ENCODE assay signal across 36 cellular contexts in genomic region chr10:13515467-13515866, GRCh38. TPM values are rescaled to one million over a fixed set of nuclear protein-coding genes. Genes with fewer than 3 reads are reported as not detected.
"Had no signal": no experiment of that assay in that cellular context is flagged by ENCODE, and none has a peak within 500 bp of the region (broad histone marks: within the 10 kb centered on the region; RNA-seq: fewer than 3 reads in every experiment).

No MANE protein-coding gene starts in this region.

- H3K9me3 Mint-ChIP-seq: activated CD4-positive, alpha-beta memory T cell treated with anti-CD3 and anti-CD28 coated beads, Interleukin-2, amount 10 ng/mL, durations not matched to agents 7 days and 5 days; activated naive CD4-positive, alpha-beta T cell treated with anti-CD3 and anti-CD28 coated beads, Interleukin-2, amount 10 ng/mL, durations not matched to agents 7 days and 5 days; activated naive CD8-positive, alpha-beta T cell treated with anti-CD3 and anti-CD28 coated beads, Interleukin-2, amount 50 U/mL, for 24 hours; brain had no signal

- H3K27ac Mint-ChIP-seq: activated CD4-positive, alpha-beta memory T cell treated with anti-CD3 and anti-CD28 coated beads, Interleukin-2, amount 10 ng/mL, durations not matched to agents 7 days and 5 days; activated CD8-positive, alpha-beta memory T cell treated with anti-CD3 and anti-CD28 coated beads, Interleukin-2, amount 10 ng/mL, durations not matched to agents 7 days and 5 days; activated naive CD4-positive, alpha-beta T cell treated with anti-CD3 and anti-CD28 coated beads, Interleukin-2, amount 10 ng/mL, durations not matched to agents 7 days and 5 days; activated naive CD8-positive, alpha-beta T cell; activated naive CD8-positive, alpha-beta T cell treated with anti-CD3 and anti-CD28 coated beads, Interleukin-2, amount 50 U/mL, for 24 hours; brain had no signal

- H3K36me3 Mint-ChIP-seq: activated CD8-positive, alpha-beta memory T cell treated with anti-CD3 and anti-CD28 coated beads, Interleukin-2, amount 10 ng/mL, durations not matched to agents 7 days and 5 days; activated naive CD4-positive, alpha-beta T cell treated with anti-CD3 and anti-CD28 coated beads, Interleukin-2, amount 10 ng/mL, durations not matched to agents 7 days and 5 days; activated naive CD8-positive, alpha-beta T cell had no signal

- H3K4me1 Mint-ChIP-seq: activated CD4-positive, alpha-beta memory T cell treated with anti-CD3 and anti-CD28 coated beads, Interleukin-2, amount 10 ng/mL, durations not matched to agents 7 days and 5 days; activated CD8-positive, alpha-beta memory T cell treated with anti-CD3 and anti-CD28 coated beads, Interleukin-2, amount 10 ng/mL, durations not matched to agents 7 days and 5 days; activated naive CD4-positive, alpha-beta T cell treated with anti-CD3 and anti-CD28 coated beads, Interleukin-2, amount 10 ng/mL, durations not matched to agents 7 days and 5 days; activated naive CD8-positive, alpha-beta T cell treated with anti-CD3 and anti-CD28 coated beads, Interleukin-2, amount 50 U/mL, for 24 hours; brain had no signal

- H3K4me3 ChIP-seq: PC-9 had no signal

- ATAC-seq: activated CD8-positive, alpha-beta memory T cell treated with anti-CD3 and anti-CD28 coated beads, Interleukin-2, amount 10 ng/mL, durations not matched to agents 7 days and 5 days; activated naive CD8-positive, alpha-beta T cell treated with anti-CD3 and anti-CD28 coated beads, Interleukin-2, amount 50 U/mL, for 24 hours; Right ventricle myocardium inferior; SK-N-SH treated with all-trans-retinoic acid at 6 μM for 48 hours had no signal

- H3K4me3 Mint-ChIP-seq: activated CD4-positive, alpha-beta memory T cell treated with anti-CD3 and anti-CD28 coated beads, Interleukin-2, amount 10 ng/mL, durations not matched to agents 7 days and 5 days; activated CD8-positive, alpha-beta memory T cell treated with anti-CD3 and anti-CD28 coated beads, Interleukin-2, amount 10 ng/mL, durations not matched to agents 7 days and 5 days; activated naive CD4-positive, alpha-beta T cell treated with anti-CD3 and anti-CD28 coated beads, Interleukin-2, amount 10 ng/mL, durations not matched to agents 7 days and 5 days; activated naive CD8-positive, alpha-beta T cell; activated naive CD8-positive, alpha-beta T cell treated with anti-CD3 and anti-CD28 coated beads, Interleukin-2, amount 50 U/mL, for 24 hours; brain had no signal

- H3K27ac ChIP-seq: KMS-11, PC-9, RWPE1, WERI-Rb-1 had no signal

- H3K36me3 ChIP-seq: WERI-Rb-1 had no signal

- H3K27me3 Mint-ChIP-seq: brain had no signal

- DNase-seq: activated CD4-positive, alpha-beta memory T cell treated with anti-CD3 and anti-CD28 coated beads, Interleukin-2, amount 10 ng/mL, durations not matched to agents 7 days and 5 days; activated CD4-positive, alpha-beta T cell treated with anti-CD3 and anti-CD28 coated beads for 1 hour; activated CD4-positive, alpha-beta T cell treated with anti-CD3 and anti-CD28 coated beads for 48 hours; activated CD4-positive, CD25-positive, alpha-beta regulatory T cell; activated CD8-positive, alpha-beta memory T cell treated with anti-CD3 and anti-CD28 coated beads for 24 hours; activated CD8-positive, alpha-beta memory T cell treated with anti-CD3 and anti-CD28 coated beads, Interleukin-2, amount 10 ng/mL, durations not matched to agents 7 days and 5 days; activated CD8-positive, alpha-beta memory T cell treated with anti-CD3 and anti-CD28 coated beads, Interleukin-2, amount 50 U/mL, for 48 hours; activated effector memory CD4-positive, alpha-beta T cell treated with Interleukin-2 at 50 U/mL for 16 hours; activated naive CD4-positive, alpha-beta T cell treated with anti-CD3 and anti-CD28 coated beads, Interleukin-2, amount 10 ng/mL, durations not matched to agents 7 days and 5 days; activated naive CD8-positive, alpha-beta T cell treated with anti-CD3 and anti-CD28 coated beads, Interleukin-2, amount 50 U/mL, for 24 hours; activated T-cell treated with anti-CD3 and anti-CD28 coated beads, Interleukin-2, amount 50 U/mL, for 48 hours; anterior cingulate cortex; caudate nucleus; MM.1S; MV-4-11; NCI-H1092; NCI-H1436 treated with DMSO at 0.1 percent for 48 hours; NCI-H1694 treated with DMSO at 0.1 percent for 48 hours; NCI-H2029; NCI-H345; NCI-H526; NCI-H748 treated with DMSO at 0.1 percent for 48 hours; NK-92 treated with Interleukin-12 subunit alpha and Interleukin-12 subunit beta, amount 100 ng/mL, for 24 hours; PC-9; SIG-M5; SW 1271; T-helper 1 cell; T-helper 2 cell; T-helper 9 cell; WERI-Rb-1 had no signal

RNA-seq across cellular contexts. Expression of gene BEND7, which starts 13.3 kb away (rescaled TPM):
- total RNA-seq: activated CD4-positive, alpha-beta memory T cell treated with anti-CD3 and anti-CD28 coated beads, Interleukin-2, amount 10 ng/mL, durations not matched to agents 7 days and 5 days; activated CD8-positive, alpha-beta memory T cell treated with anti-CD3 and anti-CD28 coated beads, Interleukin-2, amount 10 ng/mL, durations not matched to agents 7 days and 5 days had no signal
